ENCODE assay signal across 8 cellular contexts in genomic region chr19:55117636-55118391, GRCh38. TPM values are rescaled to one million over a fixed set of nuclear protein-coding genes. Genes with fewer than 3 reads are reported as not detected.
DNase-seq lines count a peak whose midpoint lies in the region; ATAC-seq and TF ChIP-seq lines count a peak whose summit lies in the region.

Gene PPP1R12C (minus strand): TSS chr19:55117637. CDS start chr19:55117543, 94 bp downstream.

- TF ChIP-seq CTCF in AG09319 (IDR thresholded peaks at IDR 0.05; ENCODE audit: low read depth, low read length), result no peak

- DNase-seq in AG09319 (ENCODE audit: extremely low read depth, low read depth), result peak; percentile 96
- DNase-seq in NCI-H460 (ENCODE audit: extremely low read depth, low read depth), result peak; percentile 97
- peak; percentile 94 for DNase-seq in activated CD4-positive, CD25-positive, alpha-beta regulatory T cell treated with anti-CD3 and anti-CD28 coated beads, Interleukin-2, amount 50 U/mL, for 72 hours
- DNase-seq in cerebellar nuclear complex (lab: John Stamatoyannopoulos, UW), result peak; percentile 84 to 97
- peak; percentile 100 for DNase-seq in islet precursor cell
- peak; percentile 91 to 97 (median 95) for DNase-seq in stimulated activated CD4-positive, alpha-beta T cell treated with anti-CD3 and anti-CD28 coated beads, Interleukin-12 subunit alpha, Interleukin-12 subunit beta, amount 100 ng/mL, for 48 hours (ENCODE audit: low read depth in 2 of 3, low spot score in 1 of 3)

- ATAC-seq in GM19043 (IDR thresholded peaks at IDR 0.05; ENCODE audit: low read depth, unreplicated experiment) (peak; percentile 89), HG03378 (IDR thresholded peaks at IDR 0.05; ENCODE audit: unreplicated experiment) (peak; percentile 80)

RNA-seq across cellular contexts. Expression of gene PPP1R12C, which starts in this region (rescaled TPM):
- 22.2 and 25.0 TPM in 2 replicates for total RNA-seq in NCI-H460 (2014; rRNA removed; shearing (Covaris generic))
- polyA plus RNA-seq in NCI-H460 (2014; cell fraction: nucleus; rRNA removed), result 156 and 158 TPM in 2 replicates

Comparison
In these comparisons a context has a peak if more than half of its experiments do, and no peak if none do; other contexts are left out.
1. Peak in every context shown above with its lines: DNase-seq and ATAC-seq.